24 cellular contexts compared by ENCODE assay signal in the genomic region with DNA sequence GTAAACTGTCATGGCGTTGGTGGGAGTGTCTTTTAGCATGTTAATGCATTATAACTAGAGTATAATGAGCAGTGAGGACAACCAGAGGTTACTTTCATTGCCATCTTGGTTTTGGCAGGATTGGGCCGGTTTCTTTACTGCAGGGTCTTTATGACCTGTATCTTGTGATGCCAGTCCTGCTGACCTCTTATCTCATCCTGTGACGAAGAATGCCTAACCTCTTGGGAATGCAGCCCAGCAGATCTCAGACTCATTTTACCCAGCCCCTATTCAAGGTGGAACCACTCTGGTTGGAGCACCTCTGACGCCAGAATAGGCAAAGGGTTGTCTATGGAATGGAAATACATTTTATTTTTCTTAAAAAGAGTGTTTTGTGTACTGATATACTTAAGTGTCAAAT.
"Had no signal": no experiment of that assay in that cellular context is flagged by ENCODE, and none has a peak within 500 bp of the region (broad histone marks: within the 10 kb centered on the region; RNA-seq: fewer than 3 reads in every experiment).

No MANE protein-coding gene starts in this region.

- DNase-seq: cortex of kidney; effector memory CD4-positive, alpha-beta T cell; gastrocnemius medialis; heart right ventricle; immature natural killer cell; kidney; left cardiac atrium; left ventricle myocardium inferior; lower lobe of right lung; mesenchymal stem cell; naive thymus-derived CD4-positive, alpha-beta T cell; nephron progenitor cell; ovary; right cardiac atrium; small intestine; stimulated activated CD4-positive, alpha-beta T cell treated with anti-CD3 and anti-CD28 coated beads, Interleukin-12 subunit alpha, Interleukin-12 subunit beta, amount 100 ng/mL, for 4 hours; stimulated activated CD8-positive, alpha-beta memory T cell treated with anti-CD3 and anti-CD28 coated beads, Interleukin-4, amount 100 ng/mL, for 48 hours; stimulated activated naive CD8-positive, alpha-beta T cell treated with anti-CD3 and anti-CD28 coated beads, Interleukin-15, Interleukin-2, amounts not matched to agents 100 U/mL and 50 U/mL, for 24 hours; thyroid gland; upper lobe of left lung; uterus had no signal

- H3K36me3 ChIP-seq: esophagus muscularis mucosa, gastrocnemius medialis, heart right ventricle, left ventricle myocardium inferior, lower lobe of right lung, ovary, suprapubic skin, thyroid gland, upper lobe of left lung, uterus had no signal

- H3K27ac ChIP-seq: epithelial cell of prostate, esophagus muscularis mucosa, gastrocnemius medialis, heart right ventricle, left ventricle myocardium inferior, lower lobe of right lung, ovary, suprapubic skin, thyroid gland, upper lobe of left lung, uterus had no signal

- H3K4me1 ChIP-seq: gastrocnemius medialis, left ventricle myocardium inferior, thyroid gland, uterus had no signal

- H3K4me3 ChIP-seq: esophagus muscularis mucosa, gastrocnemius medialis, heart right ventricle, left ventricle myocardium inferior, lower lobe of right lung, ovary, suprapubic skin, thyroid gland, upper lobe of left lung, uterus had no signal

- H3K27me3 ChIP-seq: esophagus muscularis mucosa, gastrocnemius medialis, heart right ventricle, ovary, suprapubic skin, thyroid gland, upper lobe of left lung, uterus had no signal

- H3K9me3 ChIP-seq: esophagus muscularis mucosa, gastrocnemius medialis, heart right ventricle, left ventricle myocardium inferior, lower lobe of right lung, ovary, suprapubic skin, thyroid gland, upper lobe of left lung, uterus had no signal
